In genomic region chr21:45737485-45738166, GRCh38 we compare ENCODE assay signal across 16 cellular contexts.
DNase-seq lines count a peak whose midpoint lies in the region; ATAC-seq and TF ChIP-seq lines count a peak whose summit lies in the region.
"Had no signal": no experiment of that assay in that cellular context is flagged by ENCODE, and none has a peak within 500 bp of the region (broad histone marks: within the 10 kb centered on the region; RNA-seq: fewer than 3 reads in every experiment).

No MANE protein-coding gene starts in this region.

- peaks cover 15% of the 10 kb centered on the region for H3K4me1 Mint-ChIP-seq in activated CD8-positive, alpha-beta T cell treated with anti-CD3 and anti-CD28 coated beads for 36 hours (ENCODE audit: low read depth)
- H3K4me1 Mint-ChIP-seq in activated CD8-positive, alpha-beta T cell treated with anti-CD3 and anti-CD28 coated beads, Interleukin-2, amount 10 ng/mL, durations not matched to agents 7 days and 5 days (ENCODE audit: low read depth), result peaks cover 2% of the 10 kb centered on the region
- H3K4me1 Mint-ChIP-seq: B cell had no signal

- no peak overlapping the region for H3K27ac ChIP-seq in esophagus muscularis mucosa (replicated peaks in 1 of 4)
- H3K27ac ChIP-seq: C4-2B had no signal

- ATAC-seq in activated CD8-positive, alpha-beta T cell treated with anti-CD3 and anti-CD28 coated beads for 36 hours, result no peak
- ATAC-seq in activated CD8-positive, alpha-beta T cell treated with anti-CD3 and anti-CD28 coated beads, Interleukin-2, amount 10 ng/mL, durations not matched to agents 7 days and 5 days, result no peak
- ATAC-seq in HG02870 (IDR thresholded peaks at IDR 0.05; ENCODE audit: unreplicated experiment) (no peak), GM21526 (IDR thresholded peaks at IDR 0.05; ENCODE audit: low FRiP score, unreplicated experiment) (no peak)

- 91% methylated on average over 11 of the region's 12 CpGs for WGBS in esophagus muscularis mucosa

- DNase-seq in activated CD8-positive, alpha-beta T cell treated with anti-CD3 and anti-CD28 coated beads for 36 hours, result no peak
- no peak for DNase-seq in activated CD8-positive, alpha-beta T cell treated with anti-CD3 and anti-CD28 coated beads, Interleukin-2, amount 10 ng/mL, durations not matched to agents 7 days and 5 days
- DNase-seq in D341Med (ENCODE audit: low spot score) (peak; percentile 74), esophagus muscularis mucosa (ENCODE audit: extremely low spot score) (peak; percentile 66), medulla oblongata (ENCODE audit: extremely low spot score) (no peak)
- DNase-seq: 8988T; Caco-2; CD4-positive, alpha-beta T cell; DMS153; DMS79; GDM1 had no signal

- H3K4me3 ChIP-seq in esophagus muscularis mucosa, result no peak overlapping the region
- H3K4me3 ChIP-seq: HAP-1 had no signal

- no peaks in the 10 kb centered on the region for H3K36me3 ChIP-seq in esophagus muscularis mucosa
- H3K36me3 ChIP-seq: HAP-1 had no signal

- H3K9me3 ChIP-seq in esophagus muscularis mucosa, result no peaks in the 10 kb centered on the region
- H3K9me3 ChIP-seq: Caco-2, HAP-1 had no signal

- no peaks in the 10 kb centered on the region for H3K4me1 ChIP-seq in esophagus muscularis mucosa
- H3K4me1 ChIP-seq: Caco-2, HAP-1 had no signal

- no peak for TF ChIP-seq CTCF in activated CD8-positive, alpha-beta T cell treated with anti-CD3 and anti-CD28 coated beads for 36 hours (IDR thresholded peaks at IDR 0.05)
- no peak for TF ChIP-seq CTCF in esophagus muscularis mucosa (IDR thresholded peaks at IDR 0.05)

- intact Hi-C loops in activated CD8-positive, alpha-beta T cell treated with anti-CD3 and anti-CD28 coated beads for 36 hours (cut with micrococcal nuclease), result no loop called here
- intact Hi-C loops in esophagus muscularis mucosa (cut with DNase I), result no loop called here

- TF ChIP-seq EP300 in esophagus muscularis mucosa (IDR thresholded peaks at IDR 0.05), result no peak

- H3K4me3 Mint-ChIP-seq in activated CD8-positive, alpha-beta T cell treated with anti-CD3 and anti-CD28 coated beads for 36 hours, result no peak overlapping the region
- no peak overlapping the region for H3K4me3 Mint-ChIP-seq in activated CD8-positive, alpha-beta T cell treated with anti-CD3 and anti-CD28 coated beads, Interleukin-2, amount 10 ng/mL, durations not matched to agents 7 days and 5 days
- H3K4me3 Mint-ChIP-seq: B cell; CD4-positive, alpha-beta T cell had no signal

- no peaks in the 10 kb centered on the region for H3K27me3 ChIP-seq in esophagus muscularis mucosa

- no peak for TF ChIP-seq POLR2A in esophagus muscularis mucosa (IDR thresholded peaks at IDR 0.05; ENCODE audit: low read depth)

- H3K9me3 Mint-ChIP-seq in activated CD8-positive, alpha-beta T cell treated with anti-CD3 and anti-CD28 coated beads for 36 hours, result no peaks in the 10 kb centered on the region
- no peaks in the 10 kb centered on the region for H3K9me3 Mint-ChIP-seq in activated CD8-positive, alpha-beta T cell treated with anti-CD3 and anti-CD28 coated beads, Interleukin-2, amount 10 ng/mL, durations not matched to agents 7 days and 5 days (ENCODE audit: insufficient read depth)
- H3K9me3 Mint-ChIP-seq: CD4-positive, alpha-beta T cell had no signal

- CTCF ChIA-PET in activated CD8-positive, alpha-beta T cell treated with anti-CD3 and anti-CD28 coated beads for 36 hours (lab: Charles Lee), result interaction anchor here (1.0 kb wide), 1 partner anchor 13 kb away, joined by 5 read pairs; no protein-coding TSS in a partner anchor
- CTCF ChIA-PET in activated CD8-positive, alpha-beta T cell treated with anti-CD3 and anti-CD28 coated beads, Interleukin-2, amount 10 ng/mL, durations not matched to agents 7 days and 5 days (lab: Charles Lee), result interaction anchor here (0.9 to 1.3 kb wide), 2 partner anchors 208 to 260 kb away, joined by 3 read pairs; no protein-coding TSS in a partner anchor

- peak overlapping the region; percentile 64 for H3K27ac Mint-ChIP-seq in activated CD8-positive, alpha-beta T cell treated with anti-CD3 and anti-CD28 coated beads for 36 hours
- no peak overlapping the region for H3K27ac Mint-ChIP-seq in activated CD8-positive, alpha-beta T cell treated with anti-CD3 and anti-CD28 coated beads, Interleukin-2, amount 10 ng/mL, durations not matched to agents 7 days and 5 days
- H3K27ac Mint-ChIP-seq: B cell had no signal

- H3K36me3 Mint-ChIP-seq in activated CD8-positive, alpha-beta T cell treated with anti-CD3 and anti-CD28 coated beads for 36 hours (ENCODE audit: low read depth), result no peaks in the 10 kb centered on the region
- H3K36me3 Mint-ChIP-seq in activated CD8-positive, alpha-beta T cell treated with anti-CD3 and anti-CD28 coated beads, Interleukin-2, amount 10 ng/mL, durations not matched to agents 7 days and 5 days (ENCODE audit: low read depth), result no peaks in the 10 kb centered on the region

- no peaks in the 10 kb centered on the region for H3K27me3 Mint-ChIP-seq in activated CD8-positive, alpha-beta T cell treated with anti-CD3 and anti-CD28 coated beads for 36 hours
- no peaks in the 10 kb centered on the region for H3K27me3 Mint-ChIP-seq in activated CD8-positive, alpha-beta T cell treated with anti-CD3 and anti-CD28 coated beads, Interleukin-2, amount 10 ng/mL, durations not matched to agents 7 days and 5 days (ENCODE audit: low read depth)
- H3K27me3 Mint-ChIP-seq: B cell; CD4-positive, alpha-beta T cell had no signal

- POLR2A ChIA-PET in activated CD8-positive, alpha-beta T cell treated with anti-CD3 and anti-CD28 coated beads for 36 hours (lab: Charles Lee), result no interaction called here
- POLR2A ChIA-PET in activated CD8-positive, alpha-beta T cell treated with anti-CD3 and anti-CD28 coated beads, Interleukin-2, amount 10 ng/mL, durations not matched to agents 7 days and 5 days (lab: Charles Lee), result no interaction called here

Comparison
In these comparisons a context has a peak if more than half of its experiments do, and no peak if none do; other contexts are left out.
1. DNase-seq: peak in D341Med (single experiment) and esophagus muscularis mucosa (single experiment); none in activated CD8-positive, alpha-beta T cell treated with anti-CD3 and anti-CD28 coated beads for 36 hours (single experiment), activated CD8-positive, alpha-beta T cell treated with anti-CD3 and anti-CD28 coated beads, Interleukin-2, amount 10 ng/mL, durations not matched to agents 7 days and 5 days (single experiment) and medulla oblongata (single experiment).